In genomic region chr19:3693030-3693925, GRCh38 we compare ENCODE assay signal across 19 cellular contexts. TPM values are rescaled to one million over a fixed set of nuclear protein-coding genes. Genes with fewer than 3 reads are reported as not detected.
DNase-seq lines count a peak whose midpoint lies in the region; ATAC-seq, FAIRE-seq and TF ChIP-seq lines count a peak whose summit lies in the region.
"Had no signal": no experiment of that assay in that cellular context is flagged by ENCODE, and none has a peak within 500 bp of the region (broad histone marks: within the 10 kb centered on the region; RNA-seq: fewer than 3 reads in every experiment).

No MANE protein-coding gene starts in this region.

- peaks cover 7% of the 10 kb centered on the region for H3K9me1 ChIP-seq in K562 (ENCODE audit: control insufficient read depth, insufficient read depth, low read length)

- H3K9ac ChIP-seq in K562 (ENCODE audit: insufficient read depth in 1 of 2, low read depth in 2 of 2, low read length in 2 of 2), result no peak overlapping the region
- H3K9ac ChIP-seq in muscle layer of colon (ENCODE audit: low read length), result no peak overlapping the region
- no peak overlapping the region for H3K9ac ChIP-seq in mammary epithelial cell (ENCODE audit: insufficient read depth, low read length)

- peak; percentile 38 for DNase-seq in left cardiac atrium
- no peak for DNase-seq in Right ventricle myocardium inferior (ENCODE audit: missing footprints)
- no peak for DNase-seq in K562 (ENCODE audit: extremely low read depth in 1 of 4, low spot score in 3 of 4)
- DNase-seq in transverse colon, result no peak
- DNase-seq in mammary epithelial cell, result no peak
- no peak for DNase-seq in NCI-H1105 treated with DMSO at 0.1 percent for 48 hours (lab: John Stamatoyannopoulos, UW)
- DNase-seq: hypothalamus, Kasumi-1, mesenchymal stem cell, NCI-H1436, NCI-H2171, small intestine had no signal

- dilution Hi-C loops in mammary epithelial cell (cut with HindIII; ENCODE audit: low sequenced_read_pairs), result no loop called here

- intact Hi-C loops in left cardiac atrium (cut with DNase I), result no loop called here
- intact Hi-C loops in Right ventricle myocardium inferior (cut with DNase I), result no loop called here
- intact Hi-C loops in K562 (cut with micrococcal nuclease), result no loop called here
- intact Hi-C loops in transverse colon (cut with DNase I; ENCODE audit: low total_unique reads), result no loop called here
- intact Hi-C loops in mammary epithelial cell (cut with micrococcal nuclease), result no loop called here

- H3K36me3 ChIP-seq in K562 (ENCODE audit: control insufficient read depth, insufficient read depth, low read length) (peaks cover 13% of the 10 kb centered on the region; the same call in 1 of the 3 replicates), muscle layer of colon (ENCODE audit: insufficient read depth, low read length) (peaks cover 7% of the 10 kb centered on the region), transverse colon (no peaks in the 10 kb centered on the region), mammary epithelial cell (ENCODE audit: insufficient read depth, low read length) (no peaks in the 10 kb centered on the region)

- in situ Hi-C loops in K562 (cut with MboI) (no loop called here), transverse colon (cut with MboI; ENCODE audit: low pct_ligation_motif_present in 1 of 4, low pct_unique_long_range_greater_than_20kb in 1 of 4, low sequenced_read_pairs in 3 of 4) (no loop called here), mammary epithelial cell (cut with MboI; ENCODE audit: low sequenced_read_pairs in 2 of 2) (no loop called here)

- no peak overlapping the region for H3K4me3 ChIP-seq in K562
- H3K4me3 ChIP-seq in muscle layer of colon (ENCODE audit: low read depth in 1 of 2, low read length in 2 of 2), result no peak overlapping the region
- no peak overlapping the region for H3K4me3 ChIP-seq in transverse colon
- H3K4me3 ChIP-seq in mammary epithelial cell (replicated peaks in 1 of 3; ENCODE audit: insufficient read depth in 1 of 3, low read depth in 2 of 3, low read length in 3 of 3), result no peak overlapping the region

- 89% methylated on average over 10 of the region's 34 CpGs for whole genome bisulfite sequencing in K562 (ENCODE audit: insufficient coverage, low coverage, missing lambda C conversion rate)
- WGBS in transverse colon (ENCODE audit: low coverage in 1 of 2), 2 donors, result 80 to 85% methylated on average over 2 to 34 of the region's 34 CpGs
- 84% methylated on average over 27 of the region's 34 CpGs for WGBS in mammary epithelial cell (ENCODE audit: low coverage, missing lambda C conversion rate)

- H3K79me2 ChIP-seq in K562 (ENCODE audit: control insufficient read depth, insufficient read depth, low read length) (peaks cover 81% of the 10 kb centered on the region), mammary epithelial cell (ENCODE audit: insufficient read depth, low read length) (peaks cover 73% of the 10 kb centered on the region)

- TF ChIP-seq CTCF in K562 (IDR thresholded peaks at IDR 0.05 in 2 of 3, conservative IDR thresholded peaks at IDR 0.05 in 1 of 3; ENCODE audit: insufficient read depth in 2 of 3, low read depth in 1 of 3, low read length in 3 of 3), result no peak
- no peak for TF ChIP-seq CTCF in transverse colon (IDR thresholded peaks at IDR 0.05)
- TF ChIP-seq CTCF in mammary epithelial cell (conservative IDR thresholded peaks at IDR 0.05 in 1 of 2, IDR thresholded peaks at IDR 0.05 in 1 of 2; ENCODE audit: extremely low read depth in 1 of 2, insufficient read depth in 1 of 2, low read depth in 1 of 2, low read length in 2 of 2), result no peak

- no peaks in the 10 kb centered on the region for H3K9me3 ChIP-seq in K562 (replicated peaks; ENCODE audit: control insufficient read depth, insufficient read depth, low read depth, low read length)
- H3K9me3 ChIP-seq in muscle layer of colon (ENCODE audit: low read length), result no peaks in the 10 kb centered on the region
- H3K9me3 ChIP-seq in transverse colon, result no peaks in the 10 kb centered on the region
- no peaks in the 10 kb centered on the region for H3K9me3 ChIP-seq in mammary epithelial cell (replicated peaks; ENCODE audit: insufficient read depth, low read length)

- BruUV-seq in K562 (replicated peaks; lab: Mats Ljungman, UMichigan) (no TSS peak), mammary epithelial cell (replicated peaks; lab: Mats Ljungman, UMichigan) (no TSS peak)

- H3K4me1 ChIP-seq in K562 (replicated peaks in 1 of 2; ENCODE audit: control insufficient read depth in 2 of 2, insufficient read depth in 2 of 2, low read length in 2 of 2), result peaks cover 3 to 71% of the 10 kb centered on the region in 2 experiments
- H3K4me1 ChIP-seq in muscle layer of colon (ENCODE audit: insufficient read depth, low read length), result peaks cover 26% of the 10 kb centered on the region
- H3K4me1 ChIP-seq in transverse colon, result peaks cover 6 to 19% (median 13%) of the 10 kb centered on the region in 4 donors
- no peaks in the 10 kb centered on the region for H3K4me1 ChIP-seq in mammary epithelial cell (ENCODE audit: insufficient read depth, low read length)

- no peak overlapping the region for H3K4me2 ChIP-seq in K562 (ENCODE audit: insufficient read depth, low read length)
- no peak overlapping the region for H3K4me2 ChIP-seq in mammary epithelial cell (ENCODE audit: insufficient read depth, low read depth, low read length)

- no peak for ATAC-seq in left cardiac atrium
- no peak for ATAC-seq in Right ventricle myocardium inferior
- no peak for ATAC-seq in K562
- ATAC-seq in HG02884 (IDR thresholded peaks at IDR 0.05; ENCODE audit: unreplicated experiment), result no peak

- no peak for FAIRE-seq in K562 (lab: Jason Lieb, UNC)
- FAIRE-seq: colon, keratinocyte, small intestine had no signal

- no peak overlapping the region for H2AFZ ChIP-seq in K562 (ENCODE audit: low read depth, low read length)
- no peak overlapping the region for H2AFZ ChIP-seq in mammary epithelial cell (ENCODE audit: low read depth, low read length)

- CTCF ChIA-PET in K562 (lab: Yijun Ruan, JAX; ENCODE audit: low intra/inter-chr PET ratio) (interaction anchor here (0.6 kb wide), 1 partner anchor 389 kb away, joined by 3 read pairs; no protein-coding TSS in a partner anchor), mammary epithelial cell (lab: Charles Lee; ENCODE audit: low non-redundant PET) (no interaction called here)

- H3K27me3 ChIP-seq in K562 (ENCODE audit: control insufficient read depth in 2 of 2, insufficient read depth in 2 of 2, low read length in 2 of 2) (no peaks in the 10 kb centered on the region), muscle layer of colon (ENCODE audit: control insufficient read depth in 1 of 2, insufficient read depth in 2 of 2, low read length in 2 of 2) (no peaks in the 10 kb centered on the region), transverse colon (no peaks in the 10 kb centered on the region), mammary epithelial cell (ENCODE audit: insufficient read depth, low read length) (no peaks in the 10 kb centered on the region)

- no peak for TF ChIP-seq RAD21 in K562 (CRISPR knock-in tag; conservative IDR thresholded peaks at IDR 0.05 in 1 of 2, IDR thresholded peaks at IDR 0.05 in 1 of 2)

- H4K20me1 ChIP-seq in K562 (replicated peaks; ENCODE audit: control insufficient read depth, insufficient read depth, low read length), result peaks cover 20% of the 10 kb centered on the region
- peaks cover 2% of the 10 kb centered on the region for H4K20me1 ChIP-seq in mammary epithelial cell (ENCODE audit: insufficient read depth, low read length)

- no peak for TF ChIP-seq EP300 in K562 (IDR thresholded peaks at IDR 0.05; ENCODE audit: low read length)
- no peak for TF ChIP-seq EP300 in transverse colon (IDR thresholded peaks at IDR 0.05; ENCODE audit: low read depth)

- TF ChIP-seq POLR2A in K562 (conservative IDR thresholded peaks at IDR 0.05) (no peak), transverse colon (IDR thresholded peaks at IDR 0.05) (no peak)

- POLR2A ChIA-PET in K562 (lab: Yijun Ruan, JAX), result interaction anchor here (0.7 to 1.4 kb wide), 3 partner anchors 9 to 23 kb away, joined by 3 read pairs; no protein-coding TSS in a partner anchor

- H3K27ac ChIP-seq in K562 (ENCODE audit: extremely low read depth, low read depth, low read length) (no peak overlapping the region), muscle layer of colon (ENCODE audit: low read depth, low read length) (peak overlapping the region; percentile 90), transverse colon (peak overlapping the region; percentile 49 to 78 (median 63)), mammary epithelial cell (ENCODE audit: insufficient read depth, low read depth, low read length) (no peak overlapping the region)

RNA-seq across cellular contexts. Expression of gene PIP5K1C, which starts 7.0 kb away (rescaled TPM):
- total RNA-seq in left cardiac atrium, result 10 to 100 TPM; 36.6 to 44.3 TPM
- 34.7 TPM for total RNA-seq in Right ventricle myocardium inferior
- total RNA-seq in K562 (2011; cell fraction: chromatin; rRNA removed; ENCODE audit: low replicate concordance), result 21.1 and 62.3 TPM in 2 replicates
- total RNA-seq in K562 (2011; cell fraction: nucleolus; rRNA removed), result 28.3 and 30.5 TPM in 2 replicates
- total RNA-seq in K562 (2011; cell fraction: nucleoplasm; rRNA removed), result 15.8 and 17.5 TPM in 2 replicates
- 6.0 and 10.7 TPM in 2 replicates for total RNA-seq in K562 (2014; rRNA removed)
- 1.4 and 1.9 TPM in 2 replicates for total RNA-seq in K562 (2014; rRNA removed; fragmentation: Illumina TruSeq; extraction: Trizol)
- 4.1 and 5.3 TPM in 2 replicates for total RNA-seq in K562 (2015; rRNA removed; fragmentation: Illumina TruSeq; extraction: Trizol)
- total RNA-seq in K562 (2021), result 21.4 and 22.1 TPM in 2 replicates
- 2.9 and 5.8 TPM in 2 replicates for polyA plus RNA-seq in K562 (2011; rRNA removed)
- polyA plus RNA-seq in K562 (2011; cell fraction: cytosol; rRNA removed), result 2.9 and 6.4 TPM in 2 replicates
- 9.4 and 20.2 TPM in 2 replicates for polyA plus RNA-seq in K562 (2011; cell fraction: nucleus; rRNA removed)
- polyA plus RNA-seq in K562 (2012), result 16.8 and 22.4 TPM in 2 replicates
- polyA plus RNA-seq in K562 (2014; fragmentation: Illumina TruSeq; extraction: Trizol), result 8.0 and 11.3 TPM in 2 replicates
- under 1 TPM; 0.38 to 0.61 TPM for polyA plus RNA-seq in K562 (2014; fragmentation: Nextera tagmentation; extraction: Ambion mirVana)
- polyA plus RNA-seq in K562 (2014; rRNA removed), result 7.6 and 8.3 TPM in 2 replicates
- 5.1 and 9.5 TPM in 2 replicates for polyA minus RNA-seq in K562 (2011; rRNA and poly(A)+ RNA removed)
- polyA minus RNA-seq in K562 (2011; cell fraction: cytosol; rRNA and poly(A)+ RNA removed), result 15.8 and 26.9 TPM in 2 replicates
- polyA minus RNA-seq in K562 (2011; cell fraction: nucleus; rRNA and poly(A)+ RNA removed), result 13.1 and 15.9 TPM in 2 replicates
- 10 to 100 TPM; 25.4 to 91.1 (median 36.4) TPM for total RNA-seq in transverse colon
- total RNA-seq in mammary epithelial cell, result 10 to 100 TPM; 22.5 to 26.7 TPM
- 8.9 TPM for polyA plus RNA-seq in mammary epithelial cell
- polyA minus RNA-seq in mammary epithelial cell, result 34.6 TPM

RNA-seq across cellular contexts. Expression of gene TJP3, which starts 14.9 kb away (rescaled TPM):
- total RNA-seq in left cardiac atrium (under 1 TPM in 1 of 2 donors, not detected in 1; 0.32 TPM), Right ventricle myocardium inferior (0.62 TPM), K562 (2014; rRNA removed) (0.82 and 1.3 TPM in 2 replicates), K562 (2014; rRNA removed; fragmentation: Illumina TruSeq; extraction: Trizol) (0.11 and 0.38 TPM in 2 replicates), K562 (2015; rRNA removed; fragmentation: Illumina TruSeq; extraction: Trizol) (0.34 and 0.58 TPM in 2 replicates), K562 (2021) (0.92 and 2.4 TPM in 2 replicates), transverse colon (100 to 1,000 TPM; 234 to 894 (median 282) TPM), mammary epithelial cell (under 1 TPM; 0.50 to 0.54 TPM)
- 1.8 and 7.1 TPM in 2 replicates for total RNA-seq in K562 (2011; cell fraction: chromatin; rRNA removed; ENCODE audit: low replicate concordance)
- 2.9 and 3.5 TPM in 2 replicates for total RNA-seq in K562 (2011; cell fraction: nucleolus; rRNA removed)
- 1.8 and 2.6 TPM in 2 replicates for total RNA-seq in K562 (2011; cell fraction: nucleoplasm; rRNA removed)
- polyA plus RNA-seq in K562 (2011; rRNA removed) (1.8 and 2.2 TPM in 2 replicates), K562 (2014; fragmentation: Illumina TruSeq; extraction: Trizol) (0.54 and 1.1 TPM in 2 replicates), K562 (2014; fragmentation: Nextera tagmentation; extraction: Ambion mirVana) (under 1 TPM in 1 of 2 experiments, not detected in 1; 0.11 TPM), K562 (2014; rRNA removed) (0.56 and 0.73 TPM in 2 replicates), mammary epithelial cell (0.48 TPM)
- 1.9 and 5.2 TPM in 2 replicates for polyA plus RNA-seq in K562 (2011; cell fraction: cytosol; rRNA removed)
- polyA plus RNA-seq in K562 (2011; cell fraction: nucleus; rRNA removed), result 4.3 and 9.8 TPM in 2 replicates
- 3.2 and 4.0 TPM in 2 replicates for polyA plus RNA-seq in K562 (2012)
- 1.5 and 1.9 TPM in 2 replicates for polyA minus RNA-seq in K562 (2011; rRNA and poly(A)+ RNA removed)
- 0.86 and 2.2 TPM in 2 replicates for polyA minus RNA-seq in K562 (2011; cell fraction: cytosol; rRNA and poly(A)+ RNA removed)
- polyA minus RNA-seq in K562 (2011; cell fraction: nucleus; rRNA and poly(A)+ RNA removed), result 2.3 and 3.4 TPM in 2 replicates
- polyA minus RNA-seq in mammary epithelial cell, result 0.41 TPM
- total RNA-seq: A673, fibroblast of villous mesenchyme, HT1080 had no signal

Comparison
In these comparisons a context has a peak if more than half of its experiments do, and no peak if none do; other contexts are left out.
1. H3K27ac ChIP-seq: peak in muscle layer of colon (single experiment) and transverse colon (4 of 4); none in K562 (single experiment) and mammary epithelial cell (single experiment).
2. RNA of gene TJP3, which starts 14.9 kb away (total RNA-seq): 234 to 894 TPM in transverse colon; 0.11 to 7.1 TPM in K562, 0.62 TPM in Right ventricle myocardium inferior (single experiment), 0.50 to 0.54 TPM in mammary epithelial cell and 0.32 TPM in left cardiac atrium; every median in the first group is over 10 times any median in the second.